Comparison of ENCODE assay signal across 2 cellular contexts in the genomic region with DNA sequence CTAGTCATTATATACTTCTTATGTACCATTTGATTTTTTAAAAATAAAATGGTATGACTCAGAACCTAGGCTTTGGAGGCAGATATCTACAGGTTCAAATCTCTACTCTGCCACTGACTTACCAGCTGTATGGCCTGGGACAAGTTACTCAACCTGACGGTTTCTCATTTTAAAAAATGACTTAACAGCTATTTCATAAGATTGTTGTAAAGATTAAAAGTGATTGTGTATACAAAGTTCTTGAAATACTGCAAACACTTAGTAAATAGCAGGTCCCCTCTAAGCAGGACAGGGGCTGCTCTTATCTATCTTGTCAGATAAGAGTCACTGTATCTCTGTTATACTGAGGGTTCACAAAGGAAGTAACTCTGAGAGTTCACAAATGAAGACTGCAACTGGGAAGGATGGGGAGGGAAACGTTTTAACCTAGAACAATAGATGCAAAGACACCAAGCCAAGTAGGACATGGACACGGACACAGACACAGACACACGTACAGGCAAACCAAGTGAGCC.
TF ChIP-seq lines count a peak whose summit lies in the region.

No MANE protein-coding gene starts in this region.

TF ChIP-seq in SK-N-SH, 30 proteins besides CTCF, POLR2A, EP300 and RAD21 (continued from another document):
- TF ChIP-seq FOSL2 (IDR thresholded peaks at IDR 0.05; ENCODE audit: borderline replicate concordance, low read depth) (no peak), MEF2A (IDR thresholded peaks at IDR 0.05; ENCODE audit: borderline replicate concordance, low read depth) (no peak), CHD2 (IDR thresholded peaks at IDR 0.05; ENCODE audit: low read length, partially characterized antibody) (no peak), FOXJ3 (CRISPR knock-in tag; IDR thresholded peaks at IDR 0.05) (no peak), TCF12 (IDR thresholded peaks at IDR 0.05) (no peak)
- TF ChIP-seq, protein P1, sequence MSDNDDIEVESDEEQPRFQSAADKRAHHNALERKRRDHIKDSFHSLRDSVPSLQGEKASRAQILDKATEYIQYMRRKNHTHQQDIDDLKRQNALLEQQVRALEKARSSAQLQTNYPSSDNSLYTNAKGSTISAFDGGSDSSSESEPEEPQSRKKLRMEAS (IDR thresholded peaks at IDR 0.05; ENCODE audit: low read depth), result no peak
- TF ChIP-seq, protein P2, sequence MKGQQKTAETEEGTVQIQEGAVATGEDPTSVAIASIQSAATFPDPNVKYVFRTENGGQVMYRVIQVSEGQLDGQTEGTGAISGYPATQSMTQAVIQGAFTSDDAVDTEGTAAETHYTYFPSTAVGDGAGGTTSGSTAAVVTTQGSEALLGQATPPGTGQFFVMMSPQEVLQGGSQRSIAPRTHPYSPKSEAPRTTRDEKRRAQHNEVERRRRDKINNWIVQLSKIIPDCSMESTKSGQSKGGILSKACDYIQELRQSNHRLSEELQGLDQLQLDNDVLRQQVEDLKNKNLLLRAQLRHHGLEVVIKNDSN (IDR thresholded peaks at IDR 0.05; ENCODE audit: borderline replicate concordance, low read depth), result no peak
- TF ChIP-seq, protein P3, sequence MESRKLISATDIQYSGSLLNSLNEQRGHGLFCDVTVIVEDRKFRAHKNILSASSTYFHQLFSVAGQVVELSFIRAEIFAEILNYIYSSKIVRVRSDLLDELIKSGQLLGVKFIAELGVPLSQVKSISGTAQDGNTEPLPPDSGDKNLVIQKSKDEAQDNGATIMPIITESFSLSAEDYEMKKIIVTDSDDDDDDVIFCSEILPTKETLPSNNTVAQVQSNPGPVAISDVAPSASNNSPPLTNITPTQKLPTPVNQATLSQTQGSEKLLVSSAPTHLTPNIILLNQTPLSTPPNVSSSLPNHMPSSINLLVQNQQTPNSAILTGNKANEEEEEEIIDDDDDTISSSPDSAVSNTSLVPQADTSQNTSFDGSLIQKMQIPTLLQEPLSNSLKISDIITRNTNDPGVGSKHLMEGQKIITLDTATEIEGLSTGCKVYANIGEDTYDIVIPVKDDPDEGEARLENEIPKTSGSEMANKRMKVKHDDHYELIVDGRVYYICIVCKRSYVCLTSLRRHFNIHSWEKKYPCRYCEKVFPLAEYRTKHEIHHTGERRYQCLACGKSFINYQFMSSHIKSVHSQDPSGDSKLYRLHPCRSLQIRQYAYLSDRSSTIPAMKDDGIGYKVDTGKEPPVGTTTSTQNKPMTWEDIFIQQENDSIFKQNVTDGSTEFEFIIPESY (IDR thresholded peaks at IDR 0.05; ENCODE audit: borderline replicate concordance, low read depth), result no peak
- TF ChIP-seq, protein P4, sequence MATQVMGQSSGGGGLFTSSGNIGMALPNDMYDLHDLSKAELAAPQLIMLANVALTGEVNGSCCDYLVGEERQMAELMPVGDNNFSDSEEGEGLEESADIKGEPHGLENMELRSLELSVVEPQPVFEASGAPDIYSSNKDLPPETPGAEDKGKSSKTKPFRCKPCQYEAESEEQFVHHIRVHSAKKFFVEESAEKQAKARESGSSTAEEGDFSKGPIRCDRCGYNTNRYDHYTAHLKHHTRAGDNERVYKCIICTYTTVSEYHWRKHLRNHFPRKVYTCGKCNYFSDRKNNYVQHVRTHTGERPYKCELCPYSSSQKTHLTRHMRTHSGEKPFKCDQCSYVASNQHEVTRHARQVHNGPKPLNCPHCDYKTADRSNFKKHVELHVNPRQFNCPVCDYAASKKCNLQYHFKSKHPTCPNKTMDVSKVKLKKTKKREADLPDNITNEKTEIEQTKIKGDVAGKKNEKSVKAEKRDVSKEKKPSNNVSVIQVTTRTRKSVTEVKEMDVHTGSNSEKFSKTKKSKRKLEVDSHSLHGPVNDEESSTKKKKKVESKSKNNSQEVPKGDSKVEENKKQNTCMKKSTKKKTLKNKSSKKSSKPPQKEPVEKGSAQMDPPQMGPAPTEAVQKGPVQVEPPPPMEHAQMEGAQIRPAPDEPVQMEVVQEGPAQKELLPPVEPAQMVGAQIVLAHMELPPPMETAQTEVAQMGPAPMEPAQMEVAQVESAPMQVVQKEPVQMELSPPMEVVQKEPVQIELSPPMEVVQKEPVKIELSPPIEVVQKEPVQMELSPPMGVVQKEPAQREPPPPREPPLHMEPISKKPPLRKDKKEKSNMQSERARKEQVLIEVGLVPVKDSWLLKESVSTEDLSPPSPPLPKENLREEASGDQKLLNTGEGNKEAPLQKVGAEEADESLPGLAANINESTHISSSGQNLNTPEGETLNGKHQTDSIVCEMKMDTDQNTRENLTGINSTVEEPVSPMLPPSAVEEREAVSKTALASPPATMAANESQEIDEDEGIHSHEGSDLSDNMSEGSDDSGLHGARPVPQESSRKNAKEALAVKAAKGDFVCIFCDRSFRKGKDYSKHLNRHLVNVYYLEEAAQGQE (IDR thresholded peaks at IDR 0.05; ENCODE audit: low read depth, low read length), result no peak

TF ChIP-seq in SK-N-SH treated with all-trans-retinoic acid at 6 μM for 48 hours, 23 proteins besides CTCF, POLR2A, EP300 and RAD21 (continued from another document):
- TF ChIP-seq, protein P5, sequence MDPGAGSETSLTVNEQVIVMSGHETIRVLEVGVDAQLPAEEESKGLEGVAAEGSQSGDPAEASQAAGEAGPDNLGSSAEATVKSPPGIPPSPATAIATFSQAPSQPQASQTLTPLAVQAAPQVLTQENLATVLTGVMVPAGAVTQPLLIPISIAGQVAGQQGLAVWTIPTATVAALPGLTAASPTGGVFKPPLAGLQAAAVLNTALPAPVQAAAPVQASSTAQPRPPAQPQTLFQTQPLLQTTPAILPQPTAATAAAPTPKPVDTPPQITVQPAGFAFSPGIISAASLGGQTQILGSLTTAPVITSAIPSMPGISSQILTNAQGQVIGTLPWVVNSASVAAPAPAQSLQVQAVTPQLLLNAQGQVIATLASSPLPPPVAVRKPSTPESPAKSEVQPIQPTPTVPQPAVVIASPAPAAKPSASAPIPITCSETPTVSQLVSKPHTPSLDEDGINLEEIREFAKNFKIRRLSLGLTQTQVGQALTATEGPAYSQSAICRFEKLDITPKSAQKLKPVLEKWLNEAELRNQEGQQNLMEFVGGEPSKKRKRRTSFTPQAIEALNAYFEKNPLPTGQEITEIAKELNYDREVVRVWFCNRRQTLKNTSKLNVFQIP (CRISPR knock-in tag; IDR thresholded peaks at IDR 0.05; ENCODE audit: borderline replicate concordance, low read depth), result no peak
- TF ChIP-seq TOX (CRISPR knock-in tag; IDR thresholded peaks at IDR 0.05; ENCODE audit: borderline replicate concordance) (no peak), GLIS3 (CRISPR knock-in tag; IDR thresholded peaks at IDR 0.05) (no peak), ZFP30 (CRISPR knock-in tag; IDR thresholded peaks at IDR 0.05) (no peak), ZNF565 (CRISPR knock-in tag; conservative IDR thresholded peaks at IDR 0.05; ENCODE audit: low read depth) (no peak), PPARA (CRISPR knock-in tag; IDR thresholded peaks at IDR 0.05; ENCODE audit: borderline replicate concordance) (no peak), ZNF70 (CRISPR knock-in tag; IDR thresholded peaks at IDR 0.05) (no peak), SNAI2 (CRISPR knock-in tag; IDR thresholded peaks at IDR 0.05) (no peak), ZNF8 (CRISPR knock-in tag; IDR thresholded peaks at IDR 0.05) (no peak), CSDC2 (CRISPR knock-in tag; IDR thresholded peaks at IDR 0.05) (no peak), RARB (CRISPR knock-in tag; IDR thresholded peaks at IDR 0.05) (no peak), ARNTL (CRISPR knock-in tag; IDR thresholded peaks at IDR 0.05; ENCODE audit: borderline replicate concordance, low read depth) (no peak), BACH2 (CRISPR knock-in tag; IDR thresholded peaks at IDR 0.05; ENCODE audit: borderline replicate concordance) (no peak), ESRRG (CRISPR knock-in tag; IDR thresholded peaks at IDR 0.05) (no peak), OSR1 (CRISPR knock-in tag; IDR thresholded peaks at IDR 0.05) (no peak), ZC3H10 (CRISPR knock-in tag; IDR thresholded peaks at IDR 0.05) (no peak), TCF4 (CRISPR knock-in tag; IDR thresholded peaks at IDR 0.05; ENCODE audit: borderline replicate concordance) (no peak)
- TF ChIP-seq, protein P6, sequence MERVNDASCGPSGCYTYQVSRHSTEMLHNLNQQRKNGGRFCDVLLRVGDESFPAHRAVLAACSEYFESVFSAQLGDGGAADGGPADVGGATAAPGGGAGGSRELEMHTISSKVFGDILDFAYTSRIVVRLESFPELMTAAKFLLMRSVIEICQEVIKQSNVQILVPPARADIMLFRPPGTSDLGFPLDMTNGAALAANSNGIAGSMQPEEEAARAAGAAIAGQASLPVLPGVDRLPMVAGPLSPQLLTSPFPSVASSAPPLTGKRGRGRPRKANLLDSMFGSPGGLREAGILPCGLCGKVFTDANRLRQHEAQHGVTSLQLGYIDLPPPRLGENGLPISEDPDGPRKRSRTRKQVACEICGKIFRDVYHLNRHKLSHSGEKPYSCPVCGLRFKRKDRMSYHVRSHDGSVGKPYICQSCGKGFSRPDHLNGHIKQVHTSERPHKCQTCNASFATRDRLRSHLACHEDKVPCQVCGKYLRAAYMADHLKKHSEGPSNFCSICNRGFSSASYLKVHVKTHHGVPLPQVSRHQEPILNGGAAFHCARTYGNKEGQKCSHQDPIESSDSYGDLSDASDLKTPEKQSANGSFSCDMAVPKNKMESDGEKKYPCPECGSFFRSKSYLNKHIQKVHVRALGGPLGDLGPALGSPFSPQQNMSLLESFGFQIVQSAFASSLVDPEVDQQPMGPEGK (CRISPR knock-in tag; IDR thresholded peaks at IDR 0.05; ENCODE audit: borderline replicate concordance), result no peak
- TF ChIP-seq, protein P7, sequence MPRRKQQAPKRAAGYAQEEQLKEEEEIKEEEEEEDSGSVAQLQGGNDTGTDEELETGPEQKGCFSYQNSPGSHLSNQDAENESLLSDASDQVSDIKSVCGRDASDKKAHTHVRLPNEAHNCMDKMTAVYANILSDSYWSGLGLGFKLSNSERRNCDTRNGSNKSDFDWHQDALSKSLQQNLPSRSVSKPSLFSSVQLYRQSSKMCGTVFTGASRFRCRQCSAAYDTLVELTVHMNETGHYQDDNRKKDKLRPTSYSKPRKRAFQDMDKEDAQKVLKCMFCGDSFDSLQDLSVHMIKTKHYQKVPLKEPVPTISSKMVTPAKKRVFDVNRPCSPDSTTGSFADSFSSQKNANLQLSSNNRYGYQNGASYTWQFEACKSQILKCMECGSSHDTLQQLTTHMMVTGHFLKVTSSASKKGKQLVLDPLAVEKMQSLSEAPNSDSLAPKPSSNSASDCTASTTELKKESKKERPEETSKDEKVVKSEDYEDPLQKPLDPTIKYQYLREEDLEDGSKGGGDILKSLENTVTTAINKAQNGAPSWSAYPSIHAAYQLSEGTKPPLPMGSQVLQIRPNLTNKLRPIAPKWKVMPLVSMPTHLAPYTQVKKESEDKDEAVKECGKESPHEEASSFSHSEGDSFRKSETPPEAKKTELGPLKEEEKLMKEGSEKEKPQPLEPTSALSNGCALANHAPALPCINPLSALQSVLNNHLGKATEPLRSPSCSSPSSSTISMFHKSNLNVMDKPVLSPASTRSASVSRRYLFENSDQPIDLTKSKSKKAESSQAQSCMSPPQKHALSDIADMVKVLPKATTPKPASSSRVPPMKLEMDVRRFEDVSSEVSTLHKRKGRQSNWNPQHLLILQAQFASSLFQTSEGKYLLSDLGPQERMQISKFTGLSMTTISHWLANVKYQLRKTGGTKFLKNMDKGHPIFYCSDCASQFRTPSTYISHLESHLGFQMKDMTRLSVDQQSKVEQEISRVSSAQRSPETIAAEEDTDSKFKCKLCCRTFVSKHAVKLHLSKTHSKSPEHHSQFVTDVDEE (CRISPR knock-in tag; IDR thresholded peaks at IDR 0.05), result no peak
